ENCODE assay signal across 23 cellular contexts in the genomic region with DNA sequence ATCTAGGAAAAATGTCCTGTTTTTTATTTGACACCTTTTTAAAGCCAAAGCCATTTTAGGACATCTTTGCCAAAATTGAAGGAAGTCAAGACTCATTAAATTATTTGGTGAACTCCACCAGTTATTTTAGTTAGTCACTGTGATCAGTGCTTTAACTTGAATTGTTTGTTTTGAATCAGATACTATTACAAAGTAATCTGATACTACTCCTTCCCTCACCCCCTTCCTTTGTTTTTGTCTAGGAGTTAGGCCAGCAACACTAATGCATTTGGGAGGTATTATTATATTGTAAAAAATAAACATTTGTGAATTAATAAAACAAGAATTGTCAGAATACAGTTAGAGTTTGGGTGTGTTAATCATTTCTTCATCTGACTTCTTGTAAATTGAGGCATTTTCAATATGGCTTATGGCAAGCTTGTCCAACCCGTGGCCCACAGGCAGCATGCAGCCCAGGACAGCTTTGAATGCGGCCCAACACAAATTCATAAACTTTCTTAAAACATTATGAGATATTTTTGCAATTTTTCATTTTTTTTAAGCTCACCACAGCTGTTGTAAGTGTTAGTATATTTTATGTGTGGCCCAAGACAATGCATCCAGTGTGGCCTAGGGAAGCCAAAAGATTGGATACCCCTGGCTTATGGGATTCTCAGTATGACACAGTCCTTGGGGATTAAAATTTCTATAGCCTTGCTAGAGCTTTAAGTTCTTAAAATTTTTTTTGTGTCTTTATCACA.
DNase-seq lines count a peak whose midpoint lies in the region; ATAC-seq, FAIRE-seq and TF ChIP-seq lines count a peak whose summit lies in the region.
"Had no signal": no experiment of that assay in that cellular context is flagged by ENCODE, and none has a peak within 500 bp of the region (broad histone marks: within the 10 kb centered on the region; RNA-seq: fewer than 3 reads in every experiment).

No MANE protein-coding gene starts in this region.

- DNase-seq in NCI-H2171 treated with DMSO at 0.1 percent for 48 hours (lab: John Stamatoyannopoulos, UW), result peak; percentile 50
- DNase-seq in NCI-H2171 (lab: John Stamatoyannopoulos, UW), result no peak
- DNase-seq in PC-9, result no peak
- DNase-seq in epithelial cell of esophagus (ENCODE audit: low read depth), result peak; percentile 60
- DNase-seq in renal cortical epithelial cell (ENCODE audit: low read depth), result peak; percentile 29
- no peak for DNase-seq in urothelium cell line (ENCODE audit: low spot score)
- no peak for DNase-seq in chondrocyte (ENCODE audit: low spot score)
- DNase-seq in left ventricle myocardium superior, result no peak
- DNase-seq: activated CD4-positive, alpha-beta T cell treated with anti-CD3 and anti-CD28 coated beads for 48 hours; activated T-cell treated with anti-CD3 and anti-CD28 coated beads, Interleukin-2, amount 50 U/mL, for 4 hours; cortex of kidney; DMS79 treated with DMSO at 0.1 percent for 48 hours; head of caudate nucleus; kidney glomerular epithelial cell; MM.1S; NCI-H1417 treated with DMSO at 0.1 percent for 48 hours; NCI-H2107; NCI-H526 treated with DMSO at 0.1 percent for 48 hours; upper lobe of left lung had no signal

- POLR2A ChIA-PET in PC-9 (lab: Charles Lee; ENCODE audit: unreplicated experiment), result no interaction called here

- no peak for ATAC-seq in left ventricle myocardium superior
- ATAC-seq: activated T-cell treated with anti-CD3 and anti-CD28 coated beads, Interleukin-2, amount 50 U/mL, for 4 hours had no signal

- peaks cover 14% of the 10 kb centered on the region for H3K4me1 ChIP-seq in PC-9 (replicated peaks; ENCODE audit: insufficient read depth)

- H3K27me3 Mint-ChIP-seq in chondrocyte (ENCODE audit: low read depth), result no peaks in the 10 kb centered on the region
- H3K27me3 Mint-ChIP-seq: B cell had no signal

- H3F3A ChIP-seq in PC-9 (ENCODE audit: insufficient read depth, low read depth), result no peaks in the 10 kb centered on the region

- H3K4me3 ChIP-seq in PC-9 (no peak overlapping the region), epithelial cell of esophagus (ENCODE audit: low read length) (no peak overlapping the region)
- H3K4me3 ChIP-seq: skin epidermis, upper lobe of left lung had no signal

- no peak overlapping the region; the same call in 1 of the 2 replicates for H3K4me2 ChIP-seq in PC-9

- no peak overlapping the region for H3K27ac Mint-ChIP-seq in chondrocyte (ENCODE audit: unreplicated experiment)
- H3K27ac Mint-ChIP-seq: B cell had no signal

- no peaks in the 10 kb centered on the region for H3K36me3 Mint-ChIP-seq in chondrocyte (ENCODE audit: low read depth)

- H4K20me1 ChIP-seq in PC-9 (ENCODE audit: insufficient read depth), result no peaks in the 10 kb centered on the region

- H3K27ac ChIP-seq in PC-9, result 0 out of 2 replicates have a peak overlapping the region, but pooled peaks have one; percentile 19
- H3K27ac ChIP-seq: skin epidermis, upper lobe of left lung, VCaP had no signal

- TF ChIP-seq CTCF in PC-9 (conservative IDR thresholded peaks at IDR 0.05) (no peak), epithelial cell of esophagus (IDR thresholded peaks at IDR 0.05; ENCODE audit: insufficient read depth, low read depth, low read length, missing control alignments) (no peak), chondrocyte (IDR thresholded peaks at IDR 0.05) (no peak)

- H3K9me2 ChIP-seq in PC-9 (ENCODE audit: insufficient read depth), result no peaks in the 10 kb centered on the region

- CTCF ChIA-PET in PC-9 (lab: Charles Lee), result no interaction called here

- no peaks in the 10 kb centered on the region for H3K27me3 ChIP-seq in PC-9 (ENCODE audit: insufficient read depth, low read depth)
- H3K27me3 ChIP-seq: upper lobe of left lung had no signal

- no peaks in the 10 kb centered on the region for H3K9me3 Mint-ChIP-seq in chondrocyte (ENCODE audit: low read depth)
- H3K9me3 Mint-ChIP-seq: activated T-cell treated with anti-CD3 and anti-CD28 coated beads, Interleukin-2, amount 50 U/mL, for 4 hours had no signal

- H3K9me3 ChIP-seq in PC-9 (ENCODE audit: insufficient read depth, low read depth), result no peaks in the 10 kb centered on the region
- H3K9me3 ChIP-seq: upper lobe of left lung had no signal

- BruUV-seq in PC-9 (replicated peaks; lab: Mats Ljungman, UMichigan), result no TSS peak

- H3K4me1 Mint-ChIP-seq in chondrocyte (ENCODE audit: low read depth), result peaks cover 40% of the 10 kb centered on the region
- H3K4me1 Mint-ChIP-seq: B cell had no signal

- intact Hi-C loops in PC-9 (cut with micrococcal nuclease; ENCODE audit: unreplicated experiment) (loop anchor here (10.0 kb wide), 1 partner anchor 185 kb away; a partner anchor contains a TSS), left ventricle myocardium superior (cut with micrococcal nuclease) (no loop called here)

- H3K79me2 ChIP-seq in PC-9 (ENCODE audit: low read depth), result no peaks in the 10 kb centered on the region

- no peaks in the 10 kb centered on the region for H3K36me3 ChIP-seq in PC-9 (ENCODE audit: low read depth)
- H3K36me3 ChIP-seq: upper lobe of left lung had no signal

- no peak for FAIRE-seq in urothelium cell line (lab: Jason Lieb, UNC)
- FAIRE-seq: GM12891 had no signal

- no peak overlapping the region for H2AFZ ChIP-seq in PC-9

- H3K4me3 Mint-ChIP-seq in chondrocyte (ENCODE audit: unreplicated experiment), result no peak overlapping the region
- H3K4me3 Mint-ChIP-seq: activated T-cell treated with anti-CD3 and anti-CD28 coated beads, Interleukin-2, amount 50 U/mL, for 4 hours; B cell had no signal

Comparison
In these comparisons a context has a peak if more than half of its experiments do, and no peak if none do; other contexts are left out.
1. DNase-seq: peak in NCI-H2171 treated with DMSO at 0.1 percent for 48 hours (single experiment), epithelial cell of esophagus (single experiment) and renal cortical epithelial cell (single experiment); none in NCI-H2171 (single experiment), PC-9 (0 of 2), urothelium cell line (single experiment), chondrocyte (single experiment) and left ventricle myocardium superior (single experiment).